In genomic region chr4:185589067-185589844, GRCh38 we compare ENCODE assay signal across 14 cellular contexts. TPM values are rescaled to one million over a fixed set of nuclear protein-coding genes. Genes with fewer than 3 reads are reported as not detected.
DNase-seq lines count a peak whose midpoint lies in the region; ATAC-seq and TF ChIP-seq lines count a peak whose summit lies in the region.
"Had no signal": no experiment of that assay in that cellular context is flagged by ENCODE, and none has a peak within 500 bp of the region (broad histone marks: within the 10 kb centered on the region; RNA-seq: fewer than 3 reads in every experiment).

No MANE protein-coding gene starts in this region.

- DNase-seq in SK-N-SH, result no peak
- no peak for DNase-seq in T-helper 17 cell
- DNase-seq in fibroblast of mammary gland (ENCODE audit: low read depth), result peak; percentile 7
- DNase-seq in smooth muscle cell (lab: John Stamatoyannopoulos, UW; ENCODE audit: unreplicated experiment), result no peak
- no peak for DNase-seq in iPS-NIHi7 (ENCODE audit: extremely low spot score)
- DNase-seq in activated CD8-positive, alpha-beta memory T cell treated with anti-CD3 and anti-CD28 coated beads, Interleukin-2, amount 50 U/mL, for 48 hours, result no peak
- DNase-seq: endodermal cell, KG1, NCI-H2081 treated with DMSO at 0.1 percent for 48 hours, NCI-H82, small intestine had no signal

- H4K20me1 ChIP-seq in SK-N-SH (ENCODE audit: insufficient read depth) (no peaks in the 10 kb centered on the region), smooth muscle cell (ENCODE audit: low read depth) (no peaks in the 10 kb centered on the region)

- TF ChIP-seq CTCF in SK-N-SH (IDR thresholded peaks at IDR 0.05) (no peak), fibroblast of mammary gland (conservative IDR thresholded peaks at IDR 0.05; ENCODE audit: control insufficient read depth, insufficient read depth, low read depth, low read length) (no peak), smooth muscle cell (IDR thresholded peaks at IDR 0.05; ENCODE audit: borderline replicate concordance, insufficient read depth, poor library complexity, severe bottlenecking) (no peak)

- ATAC-seq in SK-N-SH treated with all-trans-retinoic acid at 6 μM for 48 hours (peak; percentile 54), T-helper 17 cell (no peak), GM19035 (IDR thresholded peaks at IDR 0.05; ENCODE audit: unreplicated experiment) (no peak)

- H3K27me3 ChIP-seq in SK-N-SH (ENCODE audit: insufficient read depth) (no peaks in the 10 kb centered on the region), smooth muscle cell (ENCODE audit: low read depth) (no peaks in the 10 kb centered on the region)

- peak overlapping the region; percentile 61 for H3K27ac Mint-ChIP-seq in T-helper 17 cell
- H3K27ac Mint-ChIP-seq: endodermal cell had no signal

- no peaks in the 10 kb centered on the region for H3K79me2 ChIP-seq in SK-N-SH (ENCODE audit: insufficient read depth)
- no peaks in the 10 kb centered on the region for H3K79me2 ChIP-seq in smooth muscle cell (ENCODE audit: low read depth)

- 71% methylated on average over 13 of the region's 13 CpGs for WGBS in SK-N-SH (ENCODE audit: low lambda C conversion rate)
- WGBS in smooth muscle cell (ENCODE audit: low lambda C conversion rate), result 12% methylated on average over 13 of the region's 13 CpGs

- H3K4me2 ChIP-seq in SK-N-SH (no peak overlapping the region), smooth muscle cell (peak overlapping the region; percentile 77)

- peaks cover 11% of the 10 kb centered on the region for H3K4me1 Mint-ChIP-seq in T-helper 17 cell

- peaks cover 6% of the 10 kb centered on the region; the same call in 1 of the 2 replicates for H3K9me3 ChIP-seq in SK-N-SH
- no peaks in the 10 kb centered on the region for H3K9me3 ChIP-seq in T-helper 17 cell (ENCODE audit: control insufficient read depth, low read length, poor library complexity, severe bottlenecking)
- H3K9me3 ChIP-seq in smooth muscle cell (replicated peaks; ENCODE audit: low read depth), result no peaks in the 10 kb centered on the region

- no peaks in the 10 kb centered on the region for H3K9me2 ChIP-seq in SK-N-SH

- no peaks in the 10 kb centered on the region for H3F3A ChIP-seq in SK-N-SH (replicated peaks; ENCODE audit: insufficient read depth)
- peaks cover 10% of the 10 kb centered on the region for H3F3A ChIP-seq in smooth muscle cell (ENCODE audit: low read depth)

- H3K4me3 Mint-ChIP-seq in T-helper 17 cell, result no peak overlapping the region
- H3K4me3 Mint-ChIP-seq: endodermal cell had no signal

- no peak for TF ChIP-seq EP300 in SK-N-SH (IDR thresholded peaks at IDR 0.05; ENCODE audit: borderline replicate concordance in 1 of 2, low read depth in 1 of 2, low read length in 1 of 2)

- CTCF ChIA-PET in SK-N-SH (lab: Yijun Ruan, JAX), result interaction anchor here (1.0 kb wide), 2 partner anchors 9 to 22 kb away, joined by 3 read pairs; no protein-coding TSS in a partner anchor

- H3K36me3 ChIP-seq in SK-N-SH (replicated peaks in 1 of 2; ENCODE audit: control insufficient read depth in 1 of 2, insufficient read depth in 2 of 2, low read length in 1 of 2), result no peaks in the 10 kb centered on the region
- no peaks in the 10 kb centered on the region for H3K36me3 ChIP-seq in smooth muscle cell (ENCODE audit: low read depth)

- H3K27me3 Mint-ChIP-seq in T-helper 17 cell, result peaks cover 63% of the 10 kb centered on the region

- POLR2A ChIA-PET in SK-N-SH (lab: Yijun Ruan, JAX), result no interaction called here

- H3K4me1 ChIP-seq in SK-N-SH (ENCODE audit: control insufficient read depth in 1 of 2, insufficient read depth in 2 of 2, low read depth in 1 of 2, low read length in 1 of 2) (no peaks in the 10 kb centered on the region), smooth muscle cell (ENCODE audit: low read depth) (peaks cover 6% of the 10 kb centered on the region)

- H2AFZ ChIP-seq in SK-N-SH (ENCODE audit: low read depth) (no peak overlapping the region), smooth muscle cell (ENCODE audit: low read depth) (no peak overlapping the region)

- peak overlapping the region in 1 of 2 experiments; percentile 31; a peak in 2 of 4 replicates for H3K27ac ChIP-seq in SK-N-SH (ENCODE audit: low read depth in 2 of 2, low read length in 1 of 2)
- H3K27ac ChIP-seq in smooth muscle cell (ENCODE audit: low read depth), result peak overlapping the region; percentile 99
- H3K27ac ChIP-seq: 22Rv1 had no signal

- no peak for TF ChIP-seq RAD21 in SK-N-SH (IDR thresholded peaks at IDR 0.05; ENCODE audit: low read length)

- H3K4me3 ChIP-seq in SK-N-SH (ENCODE audit: low read depth in 2 of 2, low read length in 1 of 2) (no peak overlapping the region), fibroblast of mammary gland (ENCODE audit: control insufficient read depth, low read depth, low read length) (no peak overlapping the region), smooth muscle cell (no peak overlapping the region)

- H3K36me3 Mint-ChIP-seq in T-helper 17 cell (ENCODE audit: low read depth), result peaks cover 4% of the 10 kb centered on the region

- H3K9ac ChIP-seq in SK-N-SH (no peak overlapping the region), smooth muscle cell (ENCODE audit: low read depth) (peak overlapping the region; percentile 90)

TF ChIP-seq in SK-N-SH treated with all-trans-retinoic acid at 6 μM for 48 hours, 23 proteins besides CTCF, POLR2A, EP300 and RAD21 (continues in another document):
- TF ChIP-seq ISL1 (CRISPR knock-in tag; IDR thresholded peaks at IDR 0.05), result no peak
- no peak for TF ChIP-seq PPARA (CRISPR knock-in tag; IDR thresholded peaks at IDR 0.05; ENCODE audit: borderline replicate concordance)
- TF ChIP-seq GLIS3 (CRISPR knock-in tag; IDR thresholded peaks at IDR 0.05), result no peak
- TF ChIP-seq SNAI2 (CRISPR knock-in tag; IDR thresholded peaks at IDR 0.05), result no peak
- no peak for TF ChIP-seq OSR1 (CRISPR knock-in tag; IDR thresholded peaks at IDR 0.05)
- no peak for TF ChIP-seq RARB (CRISPR knock-in tag; IDR thresholded peaks at IDR 0.05)
- no peak for TF ChIP-seq ARNTL (CRISPR knock-in tag; IDR thresholded peaks at IDR 0.05; ENCODE audit: borderline replicate concordance, low read depth)
- no peak for TF ChIP-seq BACH2 (CRISPR knock-in tag; IDR thresholded peaks at IDR 0.05; ENCODE audit: borderline replicate concordance)
- TF ChIP-seq ZNF565 (CRISPR knock-in tag; conservative IDR thresholded peaks at IDR 0.05; ENCODE audit: low read depth), result no peak
- TF ChIP-seq ZFP3 (CRISPR knock-in tag; IDR thresholded peaks at IDR 0.05), result no peak
- TF ChIP-seq CSDC2 (CRISPR knock-in tag; IDR thresholded peaks at IDR 0.05), result no peak
- TF ChIP-seq, protein P1, sequence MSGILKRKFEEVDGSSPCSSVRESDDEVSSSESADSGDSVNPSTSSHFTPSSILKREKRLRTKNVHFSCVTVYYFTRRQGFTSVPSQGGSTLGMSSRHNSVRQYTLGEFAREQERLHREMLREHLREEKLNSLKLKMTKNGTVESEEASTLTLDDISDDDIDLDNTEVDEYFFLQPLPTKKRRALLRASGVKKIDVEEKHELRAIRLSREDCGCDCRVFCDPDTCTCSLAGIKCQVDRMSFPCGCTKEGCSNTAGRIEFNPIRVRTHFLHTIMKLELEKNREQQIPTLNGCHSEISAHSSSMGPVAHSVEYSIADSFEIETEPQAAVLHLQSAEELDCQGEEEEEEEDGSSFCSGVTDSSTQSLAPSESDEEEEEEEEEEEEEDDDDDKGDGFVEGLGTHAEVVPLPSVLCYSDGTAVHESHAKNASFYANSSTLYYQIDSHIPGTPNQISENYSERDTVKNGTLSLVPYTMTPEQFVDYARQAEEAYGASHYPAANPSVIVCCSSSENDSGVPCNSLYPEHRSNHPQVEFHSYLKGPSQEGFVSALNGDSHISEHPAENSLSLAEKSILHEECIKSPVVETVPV (CRISPR knock-in tag; IDR thresholded peaks at IDR 0.05), result no peak
- TF ChIP-seq TCF4 (CRISPR knock-in tag; IDR thresholded peaks at IDR 0.05; ENCODE audit: borderline replicate concordance), result no peak
- TF ChIP-seq ZFP30 (CRISPR knock-in tag; IDR thresholded peaks at IDR 0.05), result no peak
- TF ChIP-seq ZNF70 (CRISPR knock-in tag; IDR thresholded peaks at IDR 0.05), result no peak

TF ChIP-seq in SK-N-SH, 30 proteins besides CTCF, POLR2A, EP300 and RAD21:
- TF ChIP-seq CHD2 (IDR thresholded peaks at IDR 0.05; ENCODE audit: low read length, partially characterized antibody) (no peak), JUND (IDR thresholded peaks at IDR 0.05) (no peak), TCF12 (IDR thresholded peaks at IDR 0.05) (no peak), MXI1 (IDR thresholded peaks at IDR 0.05; ENCODE audit: low read depth, low read length) (no peak), NRF1 (IDR thresholded peaks at IDR 0.05; ENCODE audit: low read depth, low read length) (no peak), GATA2 (CRISPR knock-in tag; IDR thresholded peaks at IDR 0.05) (no peak), SIN3A (IDR thresholded peaks at IDR 0.05; ENCODE audit: borderline replicate concordance, low read depth, low read length) (no peak)

RNA-seq across cellular contexts. Expression of gene PDLIM3, which starts 53.9 kb away (rescaled TPM):
- polyA plus RNA-seq in SK-N-SH (2012; rRNA removed) (0.08 and 0.58 TPM in 2 replicates), smooth muscle cell (309 and 356 TPM in 2 replicates)
- polyA plus RNA-seq in SK-N-SH (2012; cell fraction: cytosol; rRNA removed), result 0.17 and 0.24 TPM in 2 replicates
- polyA plus RNA-seq in SK-N-SH (2012; cell fraction: nucleus; rRNA removed), result 0.23 and 0.47 TPM in 2 replicates
- total RNA-seq in T-helper 17 cell (not detected), smooth muscle cell (691 and 781 TPM in 2 replicates)

Comparison
In these comparisons a context has a peak if more than half of its experiments do, and no peak if none do; other contexts are left out.
1. RNA of gene PDLIM3, which starts 53.9 kb away (total RNA-seq): 691 to 781 TPM in smooth muscle cell; not detected in T-helper 17 cell; every median in the first group is over 100 times any median in the second.